8 cellular contexts compared by ENCODE assay signal in genomic region chr19:49474545-49474930, GRCh38. TPM values are rescaled to one million over a fixed set of nuclear protein-coding genes. Genes with fewer than 3 reads are reported as not detected.
DNase-seq lines count a peak whose midpoint lies in the region; ATAC-seq, FAIRE-seq and TF ChIP-seq lines count a peak whose summit lies in the region.

No MANE protein-coding gene starts in this region.

- 7% methylated on average over 5 of the region's 11 CpGs for WGBS in K562 (ENCODE audit: insufficient coverage, low coverage, missing lambda C conversion rate)

- no peak overlapping the region for H3K27ac ChIP-seq in K562 (ENCODE audit: extremely low read depth, low read depth, low read length)
- H3K27ac ChIP-seq in vagina: peak overlapping the region; percentile 91

- H3K4me1 Mint-ChIP-seq in activated naive CD4-positive, alpha-beta T cell treated with anti-CD3 and anti-CD28 coated beads, Interleukin-2, amount 50 U/mL, for 24 hours: peaks cover 59% of the 10 kb centered on the region
- H3K4me1 Mint-ChIP-seq in memory B cell: peaks cover 32% of the 10 kb centered on the region

- H3K9me3 Mint-ChIP-seq in activated naive CD4-positive, alpha-beta T cell treated with anti-CD3 and anti-CD28 coated beads, Interleukin-2, amount 50 U/mL, for 24 hours: no peaks in the 10 kb centered on the region
- no peaks in the 10 kb centered on the region for H3K9me3 Mint-ChIP-seq in memory B cell

- no peak for FAIRE-seq in K562 (lab: Jason Lieb, UNC)

- H3K27me3 ChIP-seq in K562 (ENCODE audit: control insufficient read depth in 2 of 2, insufficient read depth in 2 of 2, low read length in 2 of 2) (no peaks in the 10 kb centered on the region), vagina (no peaks in the 10 kb centered on the region)

- CTCF ChIA-PET in K562 (lab: Yijun Ruan, JAX; ENCODE audit: low intra/inter-chr PET ratio): interaction anchor here (0.8 to 1.3 kb wide), 3 partner anchors 28 to 204 kb away, joined by 3 to 5 read pairs (median 3); no protein-coding TSS in a partner anchor

- no peak for TF ChIP-seq POLR2A in K562 (conservative IDR thresholded peaks at IDR 0.05)
- no peak for TF ChIP-seq POLR2A in vagina (IDR thresholded peaks at IDR 0.05)

- no peaks in the 10 kb centered on the region for H4K20me1 ChIP-seq in K562 (replicated peaks; ENCODE audit: control insufficient read depth, insufficient read depth, low read length)

- BruUV-seq in K562 (replicated peaks; lab: Mats Ljungman, UMichigan): no TSS peak

- no peak for TF ChIP-seq CTCF in K562 (IDR thresholded peaks at IDR 0.05 in 2 of 3, conservative IDR thresholded peaks at IDR 0.05 in 1 of 3; ENCODE audit: insufficient read depth in 2 of 3, low read depth in 1 of 3, low read length in 3 of 3)
- TF ChIP-seq CTCF in vagina (IDR thresholded peaks at IDR 0.05): no peak

- H3K4me3 ChIP-seq in K562 (peak overlapping the region; percentile 56), vagina (peak overlapping the region; percentile 75 to 77)

- TF ChIP-seq RAD21 in K562 (CRISPR knock-in tag; conservative IDR thresholded peaks at IDR 0.05 in 1 of 2, IDR thresholded peaks at IDR 0.05 in 1 of 2): no peak

- no peaks in the 10 kb centered on the region for H3K27me3 Mint-ChIP-seq in activated naive CD4-positive, alpha-beta T cell treated with anti-CD3 and anti-CD28 coated beads, Interleukin-2, amount 50 U/mL, for 24 hours
- no peaks in the 10 kb centered on the region for H3K27me3 Mint-ChIP-seq in memory B cell

- no peak for TF ChIP-seq EP300 in K562 (IDR thresholded peaks at IDR 0.05; ENCODE audit: low read length)

- H3K79me2 ChIP-seq in K562 (ENCODE audit: control insufficient read depth, insufficient read depth, low read length): no peaks in the 10 kb centered on the region

- no peaks in the 10 kb centered on the region for H3K9me1 ChIP-seq in K562 (ENCODE audit: control insufficient read depth, insufficient read depth, low read length)

- H3K4me2 ChIP-seq in K562 (ENCODE audit: insufficient read depth, low read length): peak overlapping the region; percentile 73

- POLR2A ChIA-PET in K562 (lab: Yijun Ruan, JAX): no interaction called here

- H3K9me3 ChIP-seq in K562 (replicated peaks; ENCODE audit: control insufficient read depth, insufficient read depth, low read depth, low read length) (no peaks in the 10 kb centered on the region), vagina (no peaks in the 10 kb centered on the region)

- intact Hi-C loops in K562 (cut with micrococcal nuclease) (loop anchor here (1.0 kb wide), 1 partner anchor 29 kb away; no protein-coding TSS in a partner anchor), vagina (cut with DNase I) (no loop called here)

- ATAC-seq in K562: no peak
- ATAC-seq in memory B cell (ENCODE audit: low read depth): no peak
- ATAC-seq in HG02571 (IDR thresholded peaks at IDR 0.05; ENCODE audit: unreplicated experiment): no peak

- peak overlapping the region; percentile 53 to 94; a peak in 3 of 4 replicates for H3K9ac ChIP-seq in K562 (ENCODE audit: insufficient read depth in 1 of 2, low read depth in 2 of 2, low read length in 2 of 2)

- H3K36me3 ChIP-seq in K562 (ENCODE audit: control insufficient read depth, insufficient read depth, low read length) (peaks cover 12% of the 10 kb centered on the region; the same call in 1 of the 3 replicates), vagina (no peaks in the 10 kb centered on the region)

- in situ Hi-C loops in K562 (cut with MboI): no loop called here

- H3K27ac Mint-ChIP-seq in activated naive CD4-positive, alpha-beta T cell treated with anti-CD3 and anti-CD28 coated beads, Interleukin-2, amount 50 U/mL, for 24 hours: peak overlapping the region; percentile 98
- H3K27ac Mint-ChIP-seq in memory B cell: peak overlapping the region; percentile 94

- H3K4me1 ChIP-seq in K562 (replicated peaks in 1 of 2; ENCODE audit: control insufficient read depth in 2 of 2, insufficient read depth in 2 of 2, low read length in 2 of 2): peaks cover 11 to 50% of the 10 kb centered on the region in 2 experiments
- H3K4me1 ChIP-seq in vagina: peaks cover 25% of the 10 kb centered on the region

- no peak for DNase-seq in activated naive CD4-positive, alpha-beta T cell (lab: John Stamatoyannopoulos, UW)
- DNase-seq in K562 (ENCODE audit: extremely low read depth in 1 of 4, low spot score in 3 of 4): no peak
- no peak for DNase-seq in memory B cell (ENCODE audit: low spot score in 2 of 2)
- DNase-seq in vagina (ENCODE audit: extremely low spot score in 2 of 2): no peak
- no peak for DNase-seq in NCI-H1417 treated with DMSO at 0.1 percent for 48 hours (lab: John Stamatoyannopoulos, UW)
- no peak for DNase-seq in HCEC 1CT

- peak overlapping the region; percentile 96 for H3K4me3 Mint-ChIP-seq in activated naive CD4-positive, alpha-beta T cell treated with anti-CD3 and anti-CD28 coated beads, Interleukin-2, amount 50 U/mL, for 24 hours
- H3K4me3 Mint-ChIP-seq in memory B cell: peak overlapping the region; percentile 97

- H2AFZ ChIP-seq in K562 (ENCODE audit: low read depth, low read length): peak overlapping the region; percentile 94

- H3K36me3 Mint-ChIP-seq in activated naive CD4-positive, alpha-beta T cell treated with anti-CD3 and anti-CD28 coated beads, Interleukin-2, amount 50 U/mL, for 24 hours: peaks cover 3% of the 10 kb centered on the region
- H3K36me3 Mint-ChIP-seq in memory B cell: no peaks in the 10 kb centered on the region

RNA-seq across cellular contexts. Expression of gene FLT3LG, which starts 0.5 kb away (rescaled TPM):
- total RNA-seq in K562 (2011; cell fraction: chromatin; rRNA removed; ENCODE audit: low replicate concordance): 5.7 and 5.8 TPM in 2 replicates
- total RNA-seq in K562 (2011; cell fraction: nucleolus; rRNA removed): 3.2 and 4.3 TPM in 2 replicates
- 5.0 and 5.5 TPM in 2 replicates for total RNA-seq in K562 (2011; cell fraction: nucleoplasm; rRNA removed)
- total RNA-seq in K562 (2014; rRNA removed) (0.86 and 2.2 TPM in 2 replicates), K562 (2014; rRNA removed; fragmentation: Illumina TruSeq; extraction: Trizol) (0.35 and 1.1 TPM in 2 replicates), K562 (2015; rRNA removed; fragmentation: Illumina TruSeq; extraction: Trizol) (1.1 and 1.5 TPM in 2 replicates), K562 (2021) (5.0 and 6.4 TPM in 2 replicates), vagina (10.1 TPM)
- polyA plus RNA-seq in K562 (2011; rRNA removed) (1.2 and 2.5 TPM in 2 replicates), K562 (2014; fragmentation: Illumina TruSeq; extraction: Trizol) (1.4 and 3.4 TPM in 2 replicates), K562 (2014; fragmentation: Nextera tagmentation; extraction: Ambion mirVana) (under 1 TPM; 0.31 to 0.49 TPM), K562 (2014; rRNA removed) (2.8 and 4.2 TPM in 2 replicates)
- 1.7 and 5.8 TPM in 2 replicates for polyA plus RNA-seq in K562 (2011; cell fraction: cytosol; rRNA removed)
- polyA plus RNA-seq in K562 (2011; cell fraction: nucleus; rRNA removed): 2.3 and 4.0 TPM in 2 replicates
- 5.5 and 15.1 TPM in 2 replicates for polyA plus RNA-seq in K562 (2012)
- polyA minus RNA-seq in K562 (2011; rRNA and poly(A)+ RNA removed): 0.24 and 0.95 TPM in 2 replicates
- 2.0 TPM in 1 of 2 replicates, not detected in the other for polyA minus RNA-seq in K562 (2011; cell fraction: cytosol; rRNA and poly(A)+ RNA removed)
- polyA minus RNA-seq in K562 (2011; cell fraction: nucleus; rRNA and poly(A)+ RNA removed): 0.54 and 1.6 TPM in 2 replicates

RNA-seq across cellular contexts. Expression of gene RPL13A, which starts 12.9 kb away (rescaled TPM):
- total RNA-seq in K562 (2011; cell fraction: chromatin; rRNA removed; ENCODE audit: low replicate concordance): 424 and 920 TPM in 2 replicates
- total RNA-seq in K562 (2011; cell fraction: nucleolus; rRNA removed): 1,992 and 2,335 TPM in 2 replicates
- 1,435 and 2,039 TPM in 2 replicates for total RNA-seq in K562 (2011; cell fraction: nucleoplasm; rRNA removed)
- total RNA-seq in K562 (2014; rRNA removed) (4,435 and 4,908 TPM in 2 replicates), K562 (2014; rRNA removed; fragmentation: Illumina TruSeq; extraction: Trizol) (1,693 and 1,744 TPM in 2 replicates), K562 (2015; rRNA removed; fragmentation: Illumina TruSeq; extraction: Trizol) (2,336 and 2,363 TPM in 2 replicates), K562 (2021) (3,484 and 3,598 TPM in 2 replicates), vagina (3,900 TPM)
- polyA plus RNA-seq in K562 (2011; rRNA removed) (3,377 and 4,740 TPM in 2 replicates), K562 (2014; fragmentation: Illumina TruSeq; extraction: Trizol) (2,949 and 2,951 TPM in 2 replicates), K562 (2014; fragmentation: Nextera tagmentation; extraction: Ambion mirVana) (1,000 to 10,000 TPM; 2,516 to 2,665 TPM), K562 (2014; rRNA removed) (5,374 and 5,482 TPM in 2 replicates)
- polyA plus RNA-seq in K562 (2011; cell fraction: cytosol; rRNA removed): 4,156 and 5,491 TPM in 2 replicates
- 2,583 and 2,819 TPM in 2 replicates for polyA plus RNA-seq in K562 (2011; cell fraction: nucleus; rRNA removed)
- 5,015 and 6,183 TPM in 2 replicates for polyA plus RNA-seq in K562 (2012)
- 823 and 942 TPM in 2 replicates for polyA minus RNA-seq in K562 (2011; rRNA and poly(A)+ RNA removed)
- 967 and 1,445 TPM in 2 replicates for polyA minus RNA-seq in K562 (2011; cell fraction: cytosol; rRNA and poly(A)+ RNA removed)
- polyA minus RNA-seq in K562 (2011; cell fraction: nucleus; rRNA and poly(A)+ RNA removed): 1,358 and 2,443 TPM in 2 replicates

RNA-seq across cellular contexts. Expression of gene ALDH16A1, which starts 21.5 kb away (rescaled TPM):
- 12.5 and 54.5 TPM in 2 replicates for total RNA-seq in K562 (2011; cell fraction: chromatin; rRNA removed; ENCODE audit: low replicate concordance)
- total RNA-seq in K562 (2011; cell fraction: nucleolus; rRNA removed): 31.5 and 38.2 TPM in 2 replicates
- total RNA-seq in K562 (2011; cell fraction: nucleoplasm; rRNA removed): 31.5 and 34.9 TPM in 2 replicates
- total RNA-seq in K562 (2014; rRNA removed) (46.2 and 52.2 TPM in 2 replicates), K562 (2014; rRNA removed; fragmentation: Illumina TruSeq; extraction: Trizol) (2.1 and 2.4 TPM in 2 replicates), K562 (2015; rRNA removed; fragmentation: Illumina TruSeq; extraction: Trizol) (17.0 and 18.6 TPM in 2 replicates), K562 (2021) (36.9 and 40.3 TPM in 2 replicates), vagina (29.5 TPM)
- polyA plus RNA-seq in K562 (2011; rRNA removed) (7.6 and 12.4 TPM in 2 replicates), K562 (2014; fragmentation: Illumina TruSeq; extraction: Trizol) (2.2 and 8.9 TPM in 2 replicates), K562 (2014; fragmentation: Nextera tagmentation; extraction: Ambion mirVana) (1 to 10 TPM; 2.8 to 3.3 TPM), K562 (2014; rRNA removed) (29.7 and 31.7 TPM in 2 replicates)
- 14.7 and 45.1 TPM in 2 replicates for polyA plus RNA-seq in K562 (2011; cell fraction: cytosol; rRNA removed)
- 30.5 and 50.7 TPM in 2 replicates for polyA plus RNA-seq in K562 (2011; cell fraction: nucleus; rRNA removed)
- polyA plus RNA-seq in K562 (2012): 26.1 and 43.4 TPM in 2 replicates
- polyA minus RNA-seq in K562 (2011; rRNA and poly(A)+ RNA removed): 3.5 and 5.4 TPM in 2 replicates
- polyA minus RNA-seq in K562 (2011; cell fraction: cytosol; rRNA and poly(A)+ RNA removed): 22.0 and 25.8 TPM in 2 replicates
- 6.6 and 9.0 TPM in 2 replicates for polyA minus RNA-seq in K562 (2011; cell fraction: nucleus; rRNA and poly(A)+ RNA removed)

RNA-seq across cellular contexts. Expression of gene RPS11, which starts 21.7 kb away (rescaled TPM):
- 240 and 424 TPM in 2 replicates for total RNA-seq in K562 (2011; cell fraction: chromatin; rRNA removed; ENCODE audit: low replicate concordance)
- total RNA-seq in K562 (2011; cell fraction: nucleolus; rRNA removed): 713 and 872 TPM in 2 replicates
- total RNA-seq in K562 (2011; cell fraction: nucleoplasm; rRNA removed): 819 and 1,369 TPM in 2 replicates
- total RNA-seq in K562 (2014; rRNA removed): 4,429 and 4,457 TPM in 2 replicates
- total RNA-seq in K562 (2014; rRNA removed; fragmentation: Illumina TruSeq; extraction: Trizol): 3,727 and 4,095 TPM in 2 replicates
- total RNA-seq in K562 (2015; rRNA removed; fragmentation: Illumina TruSeq; extraction: Trizol): 4,584 and 4,811 TPM in 2 replicates
- 2,569 and 2,586 TPM in 2 replicates for total RNA-seq in K562 (2021)
- polyA plus RNA-seq in K562 (2011; rRNA removed): 3,634 and 4,412 TPM in 2 replicates
- 6,629 and 8,365 TPM in 2 replicates for polyA plus RNA-seq in K562 (2011; cell fraction: cytosol; rRNA removed)
- 1,560 and 2,176 TPM in 2 replicates for polyA plus RNA-seq in K562 (2011; cell fraction: nucleus; rRNA removed)
- 4,370 and 4,381 TPM in 2 replicates for polyA plus RNA-seq in K562 (2012)
- polyA plus RNA-seq in K562 (2014; fragmentation: Illumina TruSeq; extraction: Trizol): 9,049 and 9,152 TPM in 2 replicates
- 1,000 to 10,000 TPM; 3,635 to 4,338 TPM for polyA plus RNA-seq in K562 (2014; fragmentation: Nextera tagmentation; extraction: Ambion mirVana)
- 4,533 and 5,388 TPM in 2 replicates for polyA plus RNA-seq in K562 (2014; rRNA removed)
- polyA minus RNA-seq in K562 (2011; rRNA and poly(A)+ RNA removed): 1,200 and 1,243 TPM in 2 replicates
- polyA minus RNA-seq in K562 (2011; cell fraction: cytosol; rRNA and poly(A)+ RNA removed): 776 and 786 TPM in 2 replicates
- polyA minus RNA-seq in K562 (2011; cell fraction: nucleus; rRNA and poly(A)+ RNA removed): 241 and 515 TPM in 2 replicates
- 4,897 TPM for total RNA-seq in vagina

RNA-seq across cellular contexts. Expression of gene PIH1D1, which starts 22.9 kb away (rescaled TPM):
- total RNA-seq in K562 (2011; cell fraction: chromatin; rRNA removed; ENCODE audit: low replicate concordance): 153 and 228 TPM in 2 replicates
- 123 and 143 TPM in 2 replicates for total RNA-seq in K562 (2011; cell fraction: nucleolus; rRNA removed)
- 145 and 152 TPM in 2 replicates for total RNA-seq in K562 (2011; cell fraction: nucleoplasm; rRNA removed)
- 224 and 233 TPM in 2 replicates for total RNA-seq in K562 (2014; rRNA removed)
- total RNA-seq in K562 (2014; rRNA removed; fragmentation: Illumina TruSeq; extraction: Trizol): 102 and 112 TPM in 2 replicates
- 120 and 125 TPM in 2 replicates for total RNA-seq in K562 (2015; rRNA removed; fragmentation: Illumina TruSeq; extraction: Trizol)
- total RNA-seq in K562 (2021): 161 and 164 TPM in 2 replicates
- 137 and 156 TPM in 2 replicates for polyA plus RNA-seq in K562 (2011; rRNA removed)
- 171 and 200 TPM in 2 replicates for polyA plus RNA-seq in K562 (2011; cell fraction: cytosol; rRNA removed)
- 229 and 274 TPM in 2 replicates for polyA plus RNA-seq in K562 (2011; cell fraction: nucleus; rRNA removed)
- polyA plus RNA-seq in K562 (2012): 153 and 156 TPM in 2 replicates
- 137 and 156 TPM in 2 replicates for polyA plus RNA-seq in K562 (2014; fragmentation: Illumina TruSeq; extraction: Trizol)
- 10 to 100 TPM; 26.5 to 48.0 TPM for polyA plus RNA-seq in K562 (2014; fragmentation: Nextera tagmentation; extraction: Ambion mirVana)
- 199 and 221 TPM in 2 replicates for polyA plus RNA-seq in K562 (2014; rRNA removed)
- polyA minus RNA-seq in K562 (2011; rRNA and poly(A)+ RNA removed): 105 and 146 TPM in 2 replicates
- polyA minus RNA-seq in K562 (2011; cell fraction: cytosol; rRNA and poly(A)+ RNA removed): 63.5 and 65.9 TPM in 2 replicates
- 52.0 and 62.1 TPM in 2 replicates for polyA minus RNA-seq in K562 (2011; cell fraction: nucleus; rRNA and poly(A)+ RNA removed)
- total RNA-seq in vagina: 96.3 TPM
